Comparison of ENCODE assay signal across 9 cellular contexts in genomic region chr11:107018274-107018901, GRCh38. TPM values are rescaled to one million over a fixed set of nuclear protein-coding genes. Genes with fewer than 3 reads are reported as not detected.
A peak's percentile ranks its signal among the peaks of the same experiment; 100 is the strongest.
DNase-seq lines count a peak whose midpoint lies in the region; ATAC-seq and TF ChIP-seq lines count a peak whose summit lies in the region.
"Had no signal": no experiment of that assay in that cellular context is flagged by ENCODE, and none has a peak within 500 bp of the region (broad histone marks: within the 10 kb centered on the region; RNA-seq: fewer than 3 reads in every experiment).

Gene GUCY1A2, minus strand, starts transcription at chr11:107018476. Its CDS starts 421 bp downstream, at chr11:107018055.

- no peak for TF ChIP-seq RAD21 in SK-N-SH (IDR thresholded peaks at IDR 0.05; ENCODE audit: low read length)

- H3K27me3 ChIP-seq in SK-N-SH (ENCODE audit: insufficient read depth) (no peaks in the 10 kb centered on the region), osteoblast (ENCODE audit: insufficient read depth, low read length) (peaks cover 42% of the 10 kb centered on the region)

- TF ChIP-seq EP300 in SK-N-SH (IDR thresholded peaks at IDR 0.05; ENCODE audit: borderline replicate concordance in 1 of 2, low read depth in 1 of 2, low read length in 1 of 2): no peak

- H3K4me1 ChIP-seq in SK-N-SH (ENCODE audit: control insufficient read depth in 1 of 2, insufficient read depth in 2 of 2, low read depth in 1 of 2, low read length in 1 of 2) (peaks cover 8 to 16% of the 10 kb centered on the region in 2 experiments; a peak in 2 of 4 replicates), osteoblast (ENCODE audit: insufficient read depth, low read length) (no peaks in the 10 kb centered on the region)

- in situ Hi-C loops in ACHN (cut with HindIII; ENCODE audit: low pct_ligation_motif_present, low pct_unique_long_range_greater_than_20kb, low sequenced_read_pairs): no loop called here

- H3K9me3 ChIP-seq in SK-N-SH (no peaks in the 10 kb centered on the region), osteoblast (ENCODE audit: low read depth, low read length) (no peaks in the 10 kb centered on the region)

- TF ChIP-seq CTCF in SK-N-SH (IDR thresholded peaks at IDR 0.05) (no peak), foreskin fibroblast (IDR thresholded peaks at IDR 0.05; ENCODE audit: low read depth, low read length) (no peak), osteoblast (IDR thresholded peaks at IDR 0.05; ENCODE audit: extremely low read depth, low read depth, low read length) (no peak)

- peak within 1 kb of the TSS in 1 of 2 experiments; percentile 65; a peak in 2 of 4 replicates for H3K27ac ChIP-seq in SK-N-SH (ENCODE audit: low read depth in 2 of 2, low read length in 1 of 2)
- H3K27ac ChIP-seq in osteoblast (ENCODE audit: low read depth, low read length): no peak within 1 kb of the TSS

- H3K79me2 ChIP-seq in SK-N-SH (ENCODE audit: insufficient read depth): no peaks in the 10 kb centered on the region
- no peaks in the 10 kb centered on the region for H3K79me2 ChIP-seq in osteoblast (ENCODE audit: insufficient read depth, low read length)

- DNase-seq in ACHN (peak; percentile 18), SK-N-SH (peak; percentile 62), foreskin fibroblast (peak in 1 of 2 donors; percentile 41), osteoblast (ENCODE audit: insufficient read length, low spot score, missing footprints) (peak; percentile 68), RPMI8226 (no peak)
- DNase-seq in activated CD4-positive, CD25-positive, alpha-beta regulatory T cell (lab: John Stamatoyannopoulos, UW): no peak

- peak within 1 kb of the TSS; percentile 59; the same call in 1 of the 2 replicates for H3K9ac ChIP-seq in SK-N-SH

- H3K4me2 ChIP-seq in SK-N-SH: peak within 1 kb of the TSS; percentile 100
- peak within 1 kb of the TSS; percentile 51 for H3K4me2 ChIP-seq in osteoblast (ENCODE audit: insufficient read depth, low read length)

- CTCF ChIA-PET in SK-N-SH (lab: Yijun Ruan, JAX): interaction anchor here (0.9 to 1.7 kb wide), 6 partner anchors 9 to 862 kb away, joined by 3 to 4 read pairs (median 4); no protein-coding TSS in a partner anchor

- 6% methylated on average over 25 of the region's 60 CpGs for WGBS in SK-N-SH (ENCODE audit: low lambda C conversion rate)

- no peaks in the 10 kb centered on the region for H3K9me2 ChIP-seq in SK-N-SH

- H3K36me3 ChIP-seq in SK-N-SH (replicated peaks in 1 of 2; ENCODE audit: control insufficient read depth in 1 of 2, insufficient read depth in 2 of 2, low read length in 1 of 2) (no peaks in the 10 kb centered on the region), osteoblast (ENCODE audit: insufficient read depth, low read length) (no peaks in the 10 kb centered on the region)

- ATAC-seq in GM18858 (IDR thresholded peaks at IDR 0.05; ENCODE audit: unreplicated experiment) (peak; percentile 22), HG03097 (IDR thresholded peaks at IDR 0.05; ENCODE audit: low FRiP score, unreplicated experiment) (peak; percentile 43)
- ATAC-seq: HCT116 had no signal

- peak within 1 kb of the TSS; percentile 84 for H2AFZ ChIP-seq in SK-N-SH (ENCODE audit: low read depth)
- no peak within 1 kb of the TSS for H2AFZ ChIP-seq in osteoblast (ENCODE audit: low read length)

- H3K4me3 ChIP-seq in SK-N-SH (ENCODE audit: low read depth in 2 of 2, low read length in 1 of 2) (peak within 1 kb of the TSS; percentile 66 to 78), foreskin fibroblast (ENCODE audit: low read depth in 1 of 2, low read length in 2 of 2) (peak within 1 kb of the TSS; percentile 49 to 59), osteoblast (ENCODE audit: insufficient read depth, low read length) (peak within 1 kb of the TSS; percentile 51)

- peaks cover 18% of the 10 kb centered on the region for H3F3A ChIP-seq in SK-N-SH (replicated peaks; ENCODE audit: insufficient read depth)

- H4K20me1 ChIP-seq in SK-N-SH (ENCODE audit: insufficient read depth) (no peaks in the 10 kb centered on the region), osteoblast (ENCODE audit: insufficient read depth, low read length) (no peaks in the 10 kb centered on the region)

- POLR2A ChIA-PET in SK-N-SH (lab: Yijun Ruan, JAX): no interaction called here

TF ChIP-seq in SK-N-SH, 30 proteins besides CTCF, POLR2A, EP300 and RAD21:
- TF ChIP-seq REST (IDR thresholded peaks at IDR 0.05; ENCODE audit: low read depth, low read length) (peak; percentile 7; the same call in 1 of the 2 replicates), USF1 (IDR thresholded peaks at IDR 0.05; ENCODE audit: borderline replicate concordance, low read depth) (peak; percentile 76; the same call in 1 of the 2 replicates), IRF3 (IDR thresholded peaks at IDR 0.05; ENCODE audit: low read depth, low read length) (no peak), MAX (IDR thresholded peaks at IDR 0.05; ENCODE audit: low read depth) (peak; percentile 78)

RNA-seq across cellular contexts. Expression of gene GUCY1A2, which starts in this region (rescaled TPM):
- polyA plus RNA-seq in SK-N-SH (2012; rRNA removed): 0.26 and 0.44 TPM in 2 replicates
- 0.58 and 0.71 TPM in 2 replicates for polyA plus RNA-seq in SK-N-SH (2012; cell fraction: cytosol; rRNA removed)
- 0.32 and 0.95 TPM in 2 replicates for polyA plus RNA-seq in SK-N-SH (2012; cell fraction: nucleus; rRNA removed)
- total RNA-seq in osteoblast: under 0.01 and 0.29 TPM in 2 replicates

Comparison
In these comparisons a context has a peak if more than half of its experiments do, and no peak if none do; other contexts are left out.
1. Peak in DNase-seq, H3K4me3 ChIP-seq, H3K9ac ChIP-seq and H3K4me2 ChIP-seq in SK-N-SH; RNA of the gene not detected or under 1 TPM.
2. Peak in DNase-seq, H3K4me3 ChIP-seq and H3K4me2 ChIP-seq in osteoblast; RNA of the gene not detected or under 1 TPM.